Comparison of ENCODE assay signal across 1 cellular context in the genomic region with DNA sequence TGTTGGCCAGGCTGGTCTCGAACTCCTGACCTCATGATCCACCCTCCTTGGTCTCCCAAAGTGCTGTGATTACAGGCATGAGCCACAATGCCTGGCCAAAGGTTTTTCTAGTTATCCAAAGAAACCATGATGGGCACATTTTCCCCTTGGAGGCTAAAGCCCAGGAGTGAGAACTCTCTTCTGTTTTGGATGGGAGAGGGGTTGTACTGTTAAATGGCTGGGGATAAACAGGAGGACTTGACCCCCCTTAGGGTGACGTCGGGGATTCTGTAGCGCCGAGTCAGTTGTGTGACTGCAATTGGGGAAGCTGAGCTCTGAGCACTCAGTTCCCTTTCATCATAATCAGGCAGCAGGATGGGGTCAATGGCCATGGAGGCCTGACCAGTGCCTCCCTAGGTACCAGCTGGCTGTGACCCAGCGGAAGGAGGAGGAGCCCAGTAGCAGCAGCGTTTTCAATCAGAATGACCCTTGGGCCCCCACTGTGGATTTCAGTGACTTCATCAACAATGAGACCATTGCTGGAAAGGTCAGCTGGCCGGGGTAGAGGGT.
TF ChIP-seq lines count a peak whose summit lies in the region.

No MANE protein-coding gene starts in this region.

TF ChIP-seq in HepG2, 621 proteins besides CTCF, POLR2A, EP300 and RAD21 (continued from another document and continues in another):
- TF ChIP-seq, protein P1, sequence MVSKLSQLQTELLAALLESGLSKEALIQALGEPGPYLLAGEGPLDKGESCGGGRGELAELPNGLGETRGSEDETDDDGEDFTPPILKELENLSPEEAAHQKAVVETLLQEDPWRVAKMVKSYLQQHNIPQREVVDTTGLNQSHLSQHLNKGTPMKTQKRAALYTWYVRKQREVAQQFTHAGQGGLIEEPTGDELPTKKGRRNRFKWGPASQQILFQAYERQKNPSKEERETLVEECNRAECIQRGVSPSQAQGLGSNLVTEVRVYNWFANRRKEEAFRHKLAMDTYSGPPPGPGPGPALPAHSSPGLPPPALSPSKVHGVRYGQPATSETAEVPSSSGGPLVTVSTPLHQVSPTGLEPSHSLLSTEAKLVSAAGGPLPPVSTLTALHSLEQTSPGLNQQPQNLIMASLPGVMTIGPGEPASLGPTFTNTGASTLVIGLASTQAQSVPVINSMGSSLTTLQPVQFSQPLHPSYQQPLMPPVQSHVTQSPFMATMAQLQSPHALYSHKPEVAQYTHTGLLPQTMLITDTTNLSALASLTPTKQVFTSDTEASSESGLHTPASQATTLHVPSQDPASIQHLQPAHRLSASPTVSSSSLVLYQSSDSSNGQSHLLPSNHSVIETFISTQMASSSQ (IDR thresholded peaks at IDR 0.05; ENCODE audit: low read depth) = no peak
- TF ChIP-seq, protein P1 (CRISPR knock-in tag; IDR thresholded peaks at IDR 0.05; ENCODE audit: borderline replicate concordance) = no peak
- TF ChIP-seq ZFP1 (CRISPR knock-in tag; IDR thresholded peaks at IDR 0.05) (0 out of 2 replicates have a peak, but pooled peaks have one; percentile 31), HIVEP1 (CRISPR knock-in tag; IDR thresholded peaks at IDR 0.05) (peak; percentile 62; the same call in 1 of the 2 replicates), MEIS1 (CRISPR knock-in tag; IDR thresholded peaks at IDR 0.05; ENCODE audit: borderline replicate concordance) (peak; percentile 17; the same call in 1 of the 2 replicates), RXRA (CRISPR knock-in tag; IDR thresholded peaks at IDR 0.05) (peak; percentile 94), DNMT3B (CRISPR knock-in tag; conservative IDR thresholded peaks at IDR 0.05) (no peak), ELF3 (CRISPR knock-in tag; IDR thresholded peaks at IDR 0.05) (peak; percentile 54; the same call in 1 of the 2 replicates), ARNT2 (CRISPR knock-in tag; IDR thresholded peaks at IDR 0.05; ENCODE audit: low read depth) (peak; percentile 48; the same call in 1 of the 2 replicates), MIXL1 (CRISPR knock-in tag; IDR thresholded peaks at IDR 0.05) (peak; percentile 38; the same call in 1 of the 2 replicates), NAIF1 (CRISPR knock-in tag; IDR thresholded peaks at IDR 0.05; ENCODE audit: borderline replicate concordance) (0 out of 2 replicates have a peak, but pooled peaks have one; percentile 59), LCORL (IDR thresholded peaks at IDR 0.05) (no peak), LCORL (CRISPR knock-in tag; IDR thresholded peaks at IDR 0.05) (peak; percentile 63; the same call in 1 of the 2 replicates), SP1 (IDR thresholded peaks at IDR 0.05) (no peak), SP1 (CRISPR knock-in tag; IDR thresholded peaks at IDR 0.05) (no peak), ATF7 (IDR thresholded peaks at IDR 0.05) (peak; percentile 21; the same call in 1 of the 2 replicates), ATF7 (CRISPR knock-in tag; IDR thresholded peaks at IDR 0.05) (peak; percentile 83), ZSCAN12 (CRISPR knock-in tag; IDR thresholded peaks at IDR 0.05) (no peak), GATAD2A (CRISPR knock-in tag; IDR thresholded peaks at IDR 0.05) (peak; percentile 83), ZFX (CRISPR knock-in tag; IDR thresholded peaks at IDR 0.05; ENCODE audit: low read depth) (peak; percentile 67), FOXK1 (CRISPR knock-in tag; IDR thresholded peaks at IDR 0.05; ENCODE audit: borderline replicate concordance, low read depth) (peak; percentile 49; the same call in 1 of the 2 replicates), NFKB2 (CRISPR knock-in tag; IDR thresholded peaks at IDR 0.05; ENCODE audit: borderline replicate concordance) (0 out of 2 replicates have a peak, but pooled peaks have one; percentile 13), POGZ (CRISPR knock-in tag; IDR thresholded peaks at IDR 0.05) (0 out of 2 replicates have a peak, but pooled peaks have one; percentile 62), SMAD9 (CRISPR knock-in tag; IDR thresholded peaks at IDR 0.05) (no peak)
- TF ChIP-seq, protein P2, sequence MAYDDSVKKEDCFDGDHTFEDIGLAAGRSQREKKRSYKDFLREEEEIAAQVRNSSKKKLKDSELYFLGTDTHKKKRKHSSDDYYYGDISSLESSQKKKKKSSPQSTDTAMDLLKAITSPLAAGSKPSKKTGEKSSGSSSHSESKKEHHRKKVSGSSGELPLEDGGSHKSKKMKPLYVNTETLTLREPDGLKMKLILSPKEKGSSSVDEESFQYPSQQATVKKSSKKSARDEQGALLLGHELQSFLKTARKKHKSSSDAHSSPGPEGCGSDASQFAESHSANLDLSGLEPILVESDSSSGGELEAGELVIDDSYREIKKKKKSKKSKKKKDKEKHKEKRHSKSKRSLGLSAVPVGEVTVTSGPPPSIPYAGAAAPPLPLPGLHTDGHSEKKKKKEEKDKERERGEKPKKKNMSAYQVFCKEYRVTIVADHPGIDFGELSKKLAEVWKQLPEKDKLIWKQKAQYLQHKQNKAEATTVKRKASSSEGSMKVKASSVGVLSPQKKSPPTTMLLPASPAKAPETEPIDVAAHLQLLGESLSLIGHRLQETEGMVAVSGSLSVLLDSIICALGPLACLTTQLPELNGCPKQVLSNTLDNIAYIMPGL (CRISPR knock-in tag; IDR thresholded peaks at IDR 0.05; ENCODE audit: borderline replicate concordance in 1 of 2, low read depth in 1 of 2) = peak; percentile 42 to 44; a peak in 1 of 4 replicates
- TF ChIP-seq, protein P3, sequence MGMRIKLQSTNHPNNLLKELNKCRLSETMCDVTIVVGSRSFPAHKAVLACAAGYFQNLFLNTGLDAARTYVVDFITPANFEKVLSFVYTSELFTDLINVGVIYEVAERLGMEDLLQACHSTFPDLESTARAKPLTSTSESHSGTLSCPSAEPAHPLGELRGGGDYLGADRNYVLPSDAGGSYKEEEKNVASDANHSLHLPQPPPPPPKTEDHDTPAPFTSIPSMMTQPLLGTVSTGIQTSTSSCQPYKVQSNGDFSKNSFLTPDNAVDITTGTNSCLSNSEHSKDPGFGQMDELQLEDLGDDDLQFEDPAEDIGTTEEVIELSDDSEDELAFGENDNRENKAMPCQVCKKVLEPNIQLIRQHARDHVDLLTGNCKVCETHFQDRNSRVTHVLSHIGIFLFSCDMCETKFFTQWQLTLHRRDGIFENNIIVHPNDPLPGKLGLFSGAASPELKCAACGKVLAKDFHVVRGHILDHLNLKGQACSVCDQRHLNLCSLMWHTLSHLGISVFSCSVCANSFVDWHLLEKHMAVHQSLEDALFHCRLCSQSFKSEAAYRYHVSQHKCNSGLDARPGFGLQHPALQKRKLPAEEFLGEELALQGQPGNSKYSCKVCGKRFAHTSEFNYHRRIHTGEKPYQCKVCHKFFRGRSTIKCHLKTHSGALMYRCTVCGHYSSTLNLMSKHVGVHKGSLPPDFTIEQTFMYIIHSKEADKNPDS (CRISPR knock-in tag; IDR thresholded peaks at IDR 0.05) = 0 out of 2 replicates have a peak, but pooled peaks have one; percentile 19
- TF ChIP-seq, protein P4, sequence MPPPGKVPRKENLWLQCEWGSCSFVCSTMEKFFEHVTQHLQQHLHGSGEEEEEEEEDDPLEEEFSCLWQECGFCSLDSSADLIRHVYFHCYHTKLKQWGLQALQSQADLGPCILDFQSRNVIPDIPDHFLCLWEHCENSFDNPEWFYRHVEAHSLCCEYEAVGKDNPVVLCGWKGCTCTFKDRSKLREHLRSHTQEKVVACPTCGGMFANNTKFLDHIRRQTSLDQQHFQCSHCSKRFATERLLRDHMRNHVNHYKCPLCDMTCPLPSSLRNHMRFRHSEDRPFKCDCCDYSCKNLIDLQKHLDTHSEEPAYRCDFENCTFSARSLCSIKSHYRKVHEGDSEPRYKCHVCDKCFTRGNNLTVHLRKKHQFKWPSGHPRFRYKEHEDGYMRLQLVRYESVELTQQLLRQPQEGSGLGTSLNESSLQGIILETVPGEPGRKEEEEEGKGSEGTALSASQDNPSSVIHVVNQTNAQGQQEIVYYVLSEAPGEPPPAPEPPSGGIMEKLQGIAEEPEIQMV (CRISPR knock-in tag; IDR thresholded peaks at IDR 0.05; ENCODE audit: low read depth) = peak; percentile 63; the same call in 1 of the 2 replicates
- TF ChIP-seq, protein P5, sequence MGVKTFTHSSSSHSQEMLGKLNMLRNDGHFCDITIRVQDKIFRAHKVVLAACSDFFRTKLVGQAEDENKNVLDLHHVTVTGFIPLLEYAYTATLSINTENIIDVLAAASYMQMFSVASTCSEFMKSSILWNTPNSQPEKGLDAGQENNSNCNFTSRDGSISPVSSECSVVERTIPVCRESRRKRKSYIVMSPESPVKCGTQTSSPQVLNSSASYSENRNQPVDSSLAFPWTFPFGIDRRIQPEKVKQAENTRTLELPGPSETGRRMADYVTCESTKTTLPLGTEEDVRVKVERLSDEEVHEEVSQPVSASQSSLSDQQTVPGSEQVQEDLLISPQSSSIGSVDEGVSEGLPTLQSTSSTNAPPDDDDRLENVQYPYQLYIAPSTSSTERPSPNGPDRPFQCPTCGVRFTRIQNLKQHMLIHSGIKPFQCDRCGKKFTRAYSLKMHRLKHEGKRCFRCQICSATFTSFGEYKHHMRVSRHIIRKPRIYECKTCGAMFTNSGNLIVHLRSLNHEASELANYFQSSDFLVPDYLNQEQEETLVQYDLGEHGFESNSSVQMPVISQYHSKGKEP (CRISPR knock-in tag; IDR thresholded peaks at IDR 0.05) = no peak
- TF ChIP-seq, protein P6, sequence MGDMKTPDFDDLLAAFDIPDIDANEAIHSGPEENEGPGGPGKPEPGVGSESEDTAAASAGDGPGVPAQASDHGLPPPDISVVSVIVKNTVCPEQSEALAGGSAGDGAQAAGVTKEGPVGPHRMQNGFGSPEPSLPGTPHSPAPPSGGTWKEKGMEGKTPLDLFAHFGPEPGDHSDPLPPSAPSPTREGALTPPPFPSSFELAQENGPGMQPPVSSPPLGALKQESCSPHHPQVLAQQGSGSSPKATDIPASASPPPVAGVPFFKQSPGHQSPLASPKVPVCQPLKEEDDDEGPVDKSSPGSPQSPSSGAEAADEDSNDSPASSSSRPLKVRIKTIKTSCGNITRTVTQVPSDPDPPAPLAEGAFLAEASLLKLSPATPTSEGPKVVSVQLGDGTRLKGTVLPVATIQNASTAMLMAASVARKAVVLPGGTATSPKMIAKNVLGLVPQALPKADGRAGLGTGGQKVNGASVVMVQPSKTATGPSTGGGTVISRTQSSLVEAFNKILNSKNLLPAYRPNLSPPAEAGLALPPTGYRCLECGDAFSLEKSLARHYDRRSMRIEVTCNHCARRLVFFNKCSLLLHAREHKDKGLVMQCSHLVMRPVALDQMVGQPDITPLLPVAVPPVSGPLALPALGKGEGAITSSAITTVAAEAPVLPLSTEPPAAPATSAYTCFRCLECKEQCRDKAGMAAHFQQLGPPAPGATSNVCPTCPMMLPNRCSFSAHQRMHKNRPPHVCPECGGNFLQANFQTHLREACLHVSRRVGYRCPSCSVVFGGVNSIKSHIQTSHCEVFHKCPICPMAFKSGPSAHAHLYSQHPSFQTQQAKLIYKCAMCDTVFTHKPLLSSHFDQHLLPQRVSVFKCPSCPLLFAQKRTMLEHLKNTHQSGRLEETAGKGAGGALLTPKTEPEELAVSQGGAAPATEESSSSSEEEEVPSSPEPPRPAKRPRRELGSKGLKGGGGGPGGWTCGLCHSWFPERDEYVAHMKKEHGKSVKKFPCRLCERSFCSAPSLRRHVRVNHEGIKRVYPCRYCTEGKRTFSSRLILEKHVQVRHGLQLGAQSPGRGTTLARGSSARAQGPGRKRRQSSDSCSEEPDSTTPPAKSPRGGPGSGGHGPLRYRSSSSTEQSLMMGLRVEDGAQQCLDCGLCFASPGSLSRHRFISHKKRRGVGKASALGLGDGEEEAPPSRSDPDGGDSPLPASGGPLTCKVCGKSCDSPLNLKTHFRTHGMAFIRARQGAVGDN (CRISPR knock-in tag; IDR thresholded peaks at IDR 0.05) = peak; percentile 36; the same call in 1 of the 2 replicates
- TF ChIP-seq, protein P7, sequence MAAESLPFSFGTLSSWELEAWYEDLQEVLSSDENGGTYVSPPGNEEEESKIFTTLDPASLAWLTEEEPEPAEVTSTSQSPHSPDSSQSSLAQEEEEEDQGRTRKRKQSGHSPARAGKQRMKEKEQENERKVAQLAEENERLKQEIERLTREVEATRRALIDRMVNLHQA (CRISPR knock-in tag; IDR thresholded peaks at IDR 0.05) = no peak
- TF ChIP-seq, protein P8, sequence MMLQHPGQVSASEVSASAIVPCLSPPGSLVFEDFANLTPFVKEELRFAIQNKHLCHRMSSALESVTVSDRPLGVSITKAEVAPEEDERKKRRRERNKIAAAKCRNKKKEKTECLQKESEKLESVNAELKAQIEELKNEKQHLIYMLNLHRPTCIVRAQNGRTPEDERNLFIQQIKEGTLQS (CRISPR knock-in tag; IDR thresholded peaks at IDR 0.05) = peak; percentile 21; the same call in 1 of the 2 replicates
- TF ChIP-seq, protein P9, sequence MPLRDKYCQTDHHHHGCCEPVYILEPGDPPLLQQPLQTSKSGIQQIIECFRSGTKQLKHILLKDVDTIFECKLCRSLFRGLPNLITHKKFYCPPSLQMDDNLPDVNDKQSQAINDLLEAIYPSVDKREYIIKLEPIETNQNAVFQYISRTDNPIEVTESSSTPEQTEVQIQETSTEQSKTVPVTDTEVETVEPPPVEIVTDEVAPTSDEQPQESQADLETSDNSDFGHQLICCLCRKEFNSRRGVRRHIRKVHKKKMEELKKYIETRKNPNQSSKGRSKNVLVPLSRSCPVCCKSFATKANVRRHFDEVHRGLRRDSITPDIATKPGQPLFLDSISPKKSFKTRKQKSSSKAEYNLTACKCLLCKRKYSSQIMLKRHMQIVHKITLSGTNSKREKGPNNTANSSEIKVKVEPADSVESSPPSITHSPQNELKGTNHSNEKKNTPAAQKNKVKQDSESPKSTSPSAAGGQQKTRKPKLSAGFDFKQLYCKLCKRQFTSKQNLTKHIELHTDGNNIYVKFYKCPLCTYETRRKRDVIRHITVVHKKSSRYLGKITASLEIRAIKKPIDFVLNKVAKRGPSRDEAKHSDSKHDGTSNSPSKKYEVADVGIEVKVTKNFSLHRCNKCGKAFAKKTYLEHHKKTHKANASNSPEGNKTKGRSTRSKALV (CRISPR knock-in tag; IDR thresholded peaks at IDR 0.05) = no peak; the same call in 1 of the 2 replicates
